ENCODE assay signal across 17 cellular contexts in genomic region chr3:109018828-109019227, GRCh38.
A peak's percentile ranks its signal among the peaks of the same experiment; 100 is the strongest.
DNase-seq lines count a peak whose midpoint lies in the region; ATAC-seq and TF ChIP-seq lines count a peak whose summit lies in the region.
"Had no signal": no experiment of that assay in that cellular context is flagged by ENCODE, and none has a peak within 500 bp of the region (broad histone marks: within the 10 kb centered on the region; RNA-seq: fewer than 3 reads in every experiment).

No MANE protein-coding gene starts in this region.

- H3K27ac ChIP-seq in Panc1 (ENCODE audit: low read length) (no peak overlapping the region), osteoblast (ENCODE audit: low read depth, low read length) (no peak overlapping the region)
- H3K27ac ChIP-seq: breast epithelium, gastrocnemius medialis, ovary had no signal

- no peaks in the 10 kb centered on the region for H3K79me2 ChIP-seq in osteoblast (ENCODE audit: insufficient read depth, low read length)

- no peaks in the 10 kb centered on the region for H4K20me1 ChIP-seq in osteoblast (ENCODE audit: insufficient read depth, low read length)

- ATAC-seq in activated CD4-positive, alpha-beta T cell treated with anti-CD3 and anti-CD28 coated beads for 36 hours: no peak
- 0 out of 2 replicates have a peak, but pooled peaks have one; percentile 51 for ATAC-seq in Panc1
- no peak for ATAC-seq in GM18517 (IDR thresholded peaks at IDR 0.05; ENCODE audit: unreplicated experiment)
- no peak for ATAC-seq in stimulated activated memory B cell treated with anti-CD40 and anti-IgM and Interleukin-4, amounts not matched to agents 10 μg/mL and 1 μg/mL and 100 μg/mL, for 72 hours
- ATAC-seq: gastrocnemius medialis had no signal

- TF ChIP-seq CTCF in Panc1 (IDR thresholded peaks at IDR 0.05) (peak; percentile 61), osteoblast (IDR thresholded peaks at IDR 0.05; ENCODE audit: extremely low read depth, low read depth, low read length) (peak; percentile 10)

- peak; percentile 5 for DNase-seq in activated CD4-positive, alpha-beta T cell treated with anti-CD3 and anti-CD28 coated beads for 36 hours
- no peak for DNase-seq in activated CD4-positive, alpha-beta T cell treated with anti-CD3 and anti-CD28 coated beads, Interleukin-2, amount 10 ng/mL, durations not matched to agents 7 days and 5 days
- peak; percentile 45 for DNase-seq in HT-29 (ENCODE audit: low spot score)
- no peak for DNase-seq in Panc1 (ENCODE audit: low read depth, low spot score)
- DNase-seq in osteoblast (ENCODE audit: insufficient read length, low spot score, missing footprints): peak; percentile 41
- no peak for DNase-seq in LoVo (ENCODE audit: low spot score)
- DNase-seq: activated naive CD4-positive, alpha-beta T cell treated with anti-CD3 and anti-CD28 coated beads for 36 hours; gastrocnemius medialis; midbrain; NCI-H1092; NCI-H524 treated with DMSO at 0.1 percent for 48 hours; ovary; Right ventricle myocardium superior; T1000 had no signal

- no peaks in the 10 kb centered on the region for H3K36me3 Mint-ChIP-seq in activated CD4-positive, alpha-beta T cell treated with anti-CD3 and anti-CD28 coated beads for 36 hours (ENCODE audit: low read depth)
- H3K36me3 Mint-ChIP-seq in activated CD4-positive, alpha-beta T cell treated with anti-CD3 and anti-CD28 coated beads, Interleukin-2, amount 10 ng/mL, durations not matched to agents 7 days and 5 days (ENCODE audit: low read depth): no peaks in the 10 kb centered on the region
- no peaks in the 10 kb centered on the region for H3K36me3 Mint-ChIP-seq in stimulated activated memory B cell treated with anti-CD40 and anti-IgM and Interleukin-4, amounts not matched to agents 10 μg/mL and 1 μg/mL and 100 μg/mL, for 72 hours

- CTCF ChIA-PET in activated CD4-positive, alpha-beta T cell treated with anti-CD3 and anti-CD28 coated beads for 36 hours (lab: Charles Lee): interaction anchor here (0.6 kb wide), 1 partner anchor 132 kb away, joined by 3 read pairs; no protein-coding TSS in a partner anchor
- CTCF ChIA-PET in activated CD4-positive, alpha-beta T cell treated with anti-CD3 and anti-CD28 coated beads, Interleukin-2, amount 10 ng/mL, durations not matched to agents 7 days and 5 days (lab: Charles Lee): interaction anchor here (1.1 kb wide), 2 partner anchors 8 to 36 kb away, joined by 3 read pairs; no protein-coding TSS in a partner anchor
- CTCF ChIA-PET in Panc1 (lab: Charles Lee): no interaction called here

- H3K27me3 ChIP-seq in Panc1 (ENCODE audit: control insufficient read depth, insufficient read depth, low read length) (peaks cover 13% of the 10 kb centered on the region; the same call in 1 of the 2 replicates), osteoblast (ENCODE audit: insufficient read depth, low read length) (no peaks in the 10 kb centered on the region)
- H3K27me3 ChIP-seq: breast epithelium, gastrocnemius medialis, ovary had no signal

- no peak overlapping the region for H3K4me3 ChIP-seq in Panc1 (ENCODE audit: low read depth in 2 of 2, low read length in 2 of 2)
- no peak overlapping the region for H3K4me3 ChIP-seq in osteoblast (ENCODE audit: insufficient read depth, low read length)
- H3K4me3 ChIP-seq: breast epithelium, gastrocnemius medialis, ovary had no signal

- no peaks in the 10 kb centered on the region for H3K9me3 ChIP-seq in Panc1 (ENCODE audit: control insufficient read depth, insufficient read depth, low read depth, low read length)
- no peaks in the 10 kb centered on the region for H3K9me3 ChIP-seq in osteoblast (ENCODE audit: low read depth, low read length)
- H3K9me3 ChIP-seq: breast epithelium, gastrocnemius medialis, ovary had no signal

- no peak overlapping the region for H2AFZ ChIP-seq in osteoblast (ENCODE audit: low read length)

- BruUV-seq in Panc1 (replicated peaks; lab: Mats Ljungman, UMichigan): no TSS peak

- no peak overlapping the region for H3K4me2 ChIP-seq in osteoblast (ENCODE audit: insufficient read depth, low read length)

- no peaks in the 10 kb centered on the region for H3K4me1 Mint-ChIP-seq in activated CD4-positive, alpha-beta T cell treated with anti-CD3 and anti-CD28 coated beads for 36 hours
- H3K4me1 Mint-ChIP-seq in activated CD4-positive, alpha-beta T cell treated with anti-CD3 and anti-CD28 coated beads, Interleukin-2, amount 10 ng/mL, durations not matched to agents 7 days and 5 days: no peaks in the 10 kb centered on the region
- no peaks in the 10 kb centered on the region for H3K4me1 Mint-ChIP-seq in stimulated activated memory B cell treated with anti-CD40 and anti-IgM and Interleukin-4, amounts not matched to agents 10 μg/mL and 1 μg/mL and 100 μg/mL, for 72 hours

- intact Hi-C loops in activated CD4-positive, alpha-beta T cell treated with anti-CD3 and anti-CD28 coated beads for 36 hours (cut with DNase I, micrococcal nuclease): no loop called here
- intact Hi-C loops in Panc1 (cut with micrococcal nuclease; ENCODE audit: unreplicated experiment): no loop called here

- in situ Hi-C loops in Panc1 (cut with HindIII; ENCODE audit: low pct_unique_long_range_greater_than_20kb, low sequenced_read_pairs): no loop called here

- H3K9me3 Mint-ChIP-seq in activated CD4-positive, alpha-beta T cell treated with anti-CD3 and anti-CD28 coated beads for 36 hours (ENCODE audit: low read depth): no peaks in the 10 kb centered on the region
- no peaks in the 10 kb centered on the region for H3K9me3 Mint-ChIP-seq in activated CD4-positive, alpha-beta T cell treated with anti-CD3 and anti-CD28 coated beads, Interleukin-2, amount 10 ng/mL, durations not matched to agents 7 days and 5 days
- H3K9me3 Mint-ChIP-seq in stimulated activated memory B cell treated with anti-CD40 and anti-IgM and Interleukin-4, amounts not matched to agents 10 μg/mL and 1 μg/mL and 100 μg/mL, for 72 hours: no peaks in the 10 kb centered on the region
- H3K9me3 Mint-ChIP-seq: activated naive CD4-positive, alpha-beta T cell treated with anti-CD3 and anti-CD28 coated beads for 36 hours had no signal

- POLR2A ChIA-PET in activated CD4-positive, alpha-beta T cell treated with anti-CD3 and anti-CD28 coated beads for 36 hours (lab: Charles Lee): no interaction called here
- POLR2A ChIA-PET in activated CD4-positive, alpha-beta T cell treated with anti-CD3 and anti-CD28 coated beads, Interleukin-2, amount 10 ng/mL, durations not matched to agents 7 days and 5 days (lab: Charles Lee): interaction anchor here (0.6 kb wide), 1 partner anchor 313 kb away, joined by 3 read pairs; no protein-coding TSS in a partner anchor
- POLR2A ChIA-PET in Panc1 (lab: Charles Lee): no interaction called here

- H3K36me3 ChIP-seq in Panc1 (ENCODE audit: control insufficient read depth, insufficient read depth, low read length): no peaks in the 10 kb centered on the region
- no peaks in the 10 kb centered on the region for H3K36me3 ChIP-seq in osteoblast (ENCODE audit: insufficient read depth, low read length)
- H3K36me3 ChIP-seq: breast epithelium, gastrocnemius medialis, ovary had no signal

- H3K4me1 ChIP-seq in Panc1 (ENCODE audit: control insufficient read depth, insufficient read depth, low read length) (no peaks in the 10 kb centered on the region), osteoblast (ENCODE audit: insufficient read depth, low read length) (no peaks in the 10 kb centered on the region)
- H3K4me1 ChIP-seq: breast epithelium, gastrocnemius medialis had no signal

- peaks cover 8% of the 10 kb centered on the region for H3K27me3 Mint-ChIP-seq in activated CD4-positive, alpha-beta T cell treated with anti-CD3 and anti-CD28 coated beads for 36 hours
- H3K27me3 Mint-ChIP-seq in activated CD4-positive, alpha-beta T cell treated with anti-CD3 and anti-CD28 coated beads, Interleukin-2, amount 10 ng/mL, durations not matched to agents 7 days and 5 days: no peaks in the 10 kb centered on the region
- peaks cover 29% of the 10 kb centered on the region for H3K27me3 Mint-ChIP-seq in stimulated activated memory B cell treated with anti-CD40 and anti-IgM and Interleukin-4, amounts not matched to agents 10 μg/mL and 1 μg/mL and 100 μg/mL, for 72 hours

- no peak overlapping the region for H3K4me3 Mint-ChIP-seq in activated CD4-positive, alpha-beta T cell treated with anti-CD3 and anti-CD28 coated beads for 36 hours
- no peak overlapping the region for H3K4me3 Mint-ChIP-seq in activated CD4-positive, alpha-beta T cell treated with anti-CD3 and anti-CD28 coated beads, Interleukin-2, amount 10 ng/mL, durations not matched to agents 7 days and 5 days
- no peak overlapping the region for H3K4me3 Mint-ChIP-seq in stimulated activated memory B cell treated with anti-CD40 and anti-IgM and Interleukin-4, amounts not matched to agents 10 μg/mL and 1 μg/mL and 100 μg/mL, for 72 hours
- H3K4me3 Mint-ChIP-seq: activated naive CD4-positive, alpha-beta T cell treated with anti-CD3 and anti-CD28 coated beads for 36 hours had no signal

- H3K27ac Mint-ChIP-seq in activated CD4-positive, alpha-beta T cell treated with anti-CD3 and anti-CD28 coated beads for 36 hours: no peak overlapping the region
- no peak overlapping the region for H3K27ac Mint-ChIP-seq in activated CD4-positive, alpha-beta T cell treated with anti-CD3 and anti-CD28 coated beads, Interleukin-2, amount 10 ng/mL, durations not matched to agents 7 days and 5 days
- no peak overlapping the region for H3K27ac Mint-ChIP-seq in stimulated activated memory B cell treated with anti-CD40 and anti-IgM and Interleukin-4, amounts not matched to agents 10 μg/mL and 1 μg/mL and 100 μg/mL, for 72 hours
- H3K27ac Mint-ChIP-seq: activated naive CD4-positive, alpha-beta T cell treated with anti-CD3 and anti-CD28 coated beads for 36 hours had no signal

Comparison
In these comparisons a context has a peak if more than half of its experiments do, and no peak if none do; other contexts are left out.
1. DNase-seq: peak in activated CD4-positive, alpha-beta T cell treated with anti-CD3 and anti-CD28 coated beads for 36 hours (single experiment), HT-29 (single experiment) and osteoblast (single experiment); none in activated CD4-positive, alpha-beta T cell treated with anti-CD3 and anti-CD28 coated beads, Interleukin-2, amount 10 ng/mL, durations not matched to agents 7 days and 5 days (single experiment), Panc1 (single experiment) and LoVo (single experiment).